Comparison of ENCODE assay signal across 29 cellular contexts in genomic region chr2:35788543-35788942, GRCh38.
"Had no signal": no experiment of that assay in that cellular context is flagged by ENCODE, and none has a peak within 500 bp of the region (broad histone marks: within the 10 kb centered on the region; RNA-seq: fewer than 3 reads in every experiment).

No MANE protein-coding gene starts in this region.

- H3K27ac Mint-ChIP-seq: naive thymus-derived CD8-positive, alpha-beta T cell; natural killer cell treated with Interleukin-12 subunit alpha and Interleukin-12 subunit beta and Interleukin-15 and Interleukin-18, amount 100 ng/mL, for 72 hours; nephron progenitor cell; progenitor cell of endocrine pancreas; stimulated activated memory B cell treated with anti-CD40 and anti-IgM and Interleukin-4, amounts not matched to agents 10 μg/mL and 1 μg/mL and 100 μg/mL, for 72 hours; stimulated activated naive CD8-positive, alpha-beta T cell treated with anti-CD3 and anti-CD28 coated beads, Interleukin-15, amount 100 ng/mL, for 72 hours; type B pancreatic cell had no signal

- H3K27me3 Mint-ChIP-seq: progenitor cell of endocrine pancreas; stimulated activated memory B cell treated with anti-CD40 and anti-IgM and Interleukin-4, amounts not matched to agents 10 μg/mL and 1 μg/mL and 100 μg/mL, for 72 hours; type B pancreatic cell had no signal

- H3K4me3 Mint-ChIP-seq: naive thymus-derived CD8-positive, alpha-beta T cell; natural killer cell treated with Interleukin-12 subunit alpha and Interleukin-12 subunit beta and Interleukin-15 and Interleukin-18, amount 100 ng/mL, for 72 hours; nephron progenitor cell; neural crest cell; stimulated activated memory B cell treated with anti-CD40 and anti-IgM and Interleukin-4, amounts not matched to agents 10 μg/mL and 1 μg/mL and 100 μg/mL, for 72 hours; stimulated activated naive CD8-positive, alpha-beta T cell treated with anti-CD3 and anti-CD28 coated beads, Interleukin-15, amount 100 ng/mL, for 72 hours; type B pancreatic cell had no signal

- H3K9me3 Mint-ChIP-seq: type B pancreatic cell had no signal

- H3K4me3 ChIP-seq: ovary, psoas muscle, right lobe of liver, sigmoid colon, suprapubic skin, testis, tibial artery, transverse colon, upper lobe of right lung, vagina had no signal

- ATAC-seq: naive thymus-derived CD8-positive, alpha-beta T cell; natural killer cell treated with Interleukin-12 subunit alpha and Interleukin-12 subunit beta and Interleukin-15 and Interleukin-18, amount 100 ng/mL, for 72 hours; psoas muscle; right cardiac atrium; right lobe of liver; stimulated activated memory B cell treated with anti-CD40 and anti-IgM and Interleukin-4, amounts not matched to agents 10 μg/mL and 1 μg/mL and 100 μg/mL, for 72 hours; stimulated activated naive CD8-positive, alpha-beta T cell treated with anti-CD3 and anti-CD28 coated beads, Interleukin-15, amount 100 ng/mL, for 72 hours; stimulated activated naive CD8-positive, alpha-beta T cell treated with anti-CD3 and anti-CD28 coated beads, Interleukin-15, Interleukin-2, amounts not matched to agents 100 U/mL and 50 U/mL, for 24 hours; upper lobe of right lung had no signal

- H2AFZ ChIP-seq: parathyroid adenoma had no signal

- H3K4me1 ChIP-seq: parathyroid adenoma, psoas muscle, right lobe of liver, sigmoid colon, suprapubic skin, testis, tibial artery, transverse colon, upper lobe of right lung, vagina had no signal

- H3K36me3 ChIP-seq: ovary, right lobe of liver, sigmoid colon, suprapubic skin, tibial artery, transverse colon, upper lobe of right lung, vagina had no signal

- DNase-seq: naive thymus-derived CD8-positive, alpha-beta T cell; nephron progenitor cell; occipital lobe; ovary; psoas muscle; right cardiac atrium; right lobe of liver; sigmoid colon; small intestine; stimulated activated CD4-positive, alpha-beta T cell treated with anti-CD3 and anti-CD28 coated beads, Interleukin-15, amount 100 ng/mL, for 24 hours; stimulated activated CD4-positive, alpha-beta T cell treated with anti-CD3 and anti-CD28 coated beads, Interleukin-2, amount 100 ng/mL, for 24 hours; stimulated activated CD4-positive, alpha-beta T cell treated with anti-CD3 and anti-CD28 coated beads, Interleukin-2, amount 100 ng/mL, for 48 hours; stimulated activated CD4-positive, alpha-beta T cell treated with anti-CD3 and anti-CD28 coated beads, Interleukin-4, amount 100 ng/mL, for 24 hours; stimulated activated naive CD4-positive, alpha-beta T cell; stimulated activated naive CD8-positive, alpha-beta T cell treated with anti-CD3 and anti-CD28 coated beads, Interleukin-15, amount 100 ng/mL, for 72 hours; stimulated activated naive CD8-positive, alpha-beta T cell treated with anti-CD3 and anti-CD28 coated beads, Interleukin-15, Interleukin-2, amounts not matched to agents 100 U/mL and 50 U/mL, for 24 hours; substantia nigra; testis; tibial artery; transverse colon; upper lobe of right lung had no signal

- H3K27ac ChIP-seq: ovary, parathyroid adenoma, psoas muscle, right lobe of liver, sigmoid colon, suprapubic skin, testis, tibial artery, transverse colon, upper lobe of right lung, vagina had no signal

- H3K9me3 ChIP-seq: ovary, psoas muscle, right lobe of liver, sigmoid colon, suprapubic skin, testis, tibial artery, transverse colon, upper lobe of right lung, vagina had no signal

- H3K9ac ChIP-seq: parathyroid adenoma had no signal

- H3K4me1 Mint-ChIP-seq: naive thymus-derived CD8-positive, alpha-beta T cell; stimulated activated memory B cell treated with anti-CD40 and anti-IgM and Interleukin-4, amounts not matched to agents 10 μg/mL and 1 μg/mL and 100 μg/mL, for 72 hours; stimulated activated naive CD8-positive, alpha-beta T cell treated with anti-CD3 and anti-CD28 coated beads, Interleukin-15, amount 100 ng/mL, for 72 hours had no signal

- H3K27me3 ChIP-seq: ovary, right lobe of liver, sigmoid colon, suprapubic skin, testis, tibial artery, transverse colon, upper lobe of right lung, vagina had no signal

- H3K36me3 Mint-ChIP-seq: naive thymus-derived CD8-positive, alpha-beta T cell; natural killer cell treated with Interleukin-12 subunit alpha and Interleukin-12 subunit beta and Interleukin-15 and Interleukin-18, amount 100 ng/mL, for 72 hours; stimulated activated memory B cell treated with anti-CD40 and anti-IgM and Interleukin-4, amounts not matched to agents 10 μg/mL and 1 μg/mL and 100 μg/mL, for 72 hours; type B pancreatic cell had no signal

- H3K79me2 ChIP-seq: parathyroid adenoma had no signal
